Comparison of ENCODE assay signal across 1 cellular context in the genomic region with DNA sequence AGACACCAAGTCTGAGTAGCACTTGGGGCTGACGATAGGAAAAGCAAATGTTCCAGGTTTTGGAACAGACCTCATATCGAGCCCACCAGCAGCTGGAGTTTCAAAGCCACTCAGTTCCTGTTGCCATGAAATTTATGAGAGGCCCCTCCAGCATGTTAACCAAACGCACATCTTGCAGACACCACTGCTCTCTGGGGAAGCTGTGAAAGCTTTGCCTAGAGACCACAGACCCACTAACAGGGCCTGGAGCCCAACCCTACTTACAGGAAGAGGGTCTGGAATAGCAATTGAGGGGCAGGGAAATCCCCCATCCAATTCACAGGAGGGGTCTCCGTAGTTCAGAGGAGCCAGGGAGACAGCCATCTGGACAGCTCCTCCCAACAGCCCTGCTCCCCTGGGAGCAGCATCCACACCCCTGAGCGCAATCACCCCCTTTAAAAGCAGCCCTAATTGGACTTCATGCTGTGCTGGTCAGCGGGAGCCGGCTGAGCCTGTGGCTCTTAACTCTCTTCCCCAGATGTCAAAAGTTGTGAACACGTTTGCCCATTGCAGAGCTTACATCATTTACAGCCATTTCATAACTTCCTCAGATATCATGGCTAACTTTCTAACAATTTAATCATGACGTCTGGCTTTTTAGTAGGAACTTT.
TF ChIP-seq lines count a peak whose summit lies in the region.

No MANE protein-coding gene starts in this region.

TF ChIP-seq in GM23338, 12 proteins besides CTCF, POLR2A, EP300 and RAD21 (continued from another document):
- TF ChIP-seq, protein P1, sequence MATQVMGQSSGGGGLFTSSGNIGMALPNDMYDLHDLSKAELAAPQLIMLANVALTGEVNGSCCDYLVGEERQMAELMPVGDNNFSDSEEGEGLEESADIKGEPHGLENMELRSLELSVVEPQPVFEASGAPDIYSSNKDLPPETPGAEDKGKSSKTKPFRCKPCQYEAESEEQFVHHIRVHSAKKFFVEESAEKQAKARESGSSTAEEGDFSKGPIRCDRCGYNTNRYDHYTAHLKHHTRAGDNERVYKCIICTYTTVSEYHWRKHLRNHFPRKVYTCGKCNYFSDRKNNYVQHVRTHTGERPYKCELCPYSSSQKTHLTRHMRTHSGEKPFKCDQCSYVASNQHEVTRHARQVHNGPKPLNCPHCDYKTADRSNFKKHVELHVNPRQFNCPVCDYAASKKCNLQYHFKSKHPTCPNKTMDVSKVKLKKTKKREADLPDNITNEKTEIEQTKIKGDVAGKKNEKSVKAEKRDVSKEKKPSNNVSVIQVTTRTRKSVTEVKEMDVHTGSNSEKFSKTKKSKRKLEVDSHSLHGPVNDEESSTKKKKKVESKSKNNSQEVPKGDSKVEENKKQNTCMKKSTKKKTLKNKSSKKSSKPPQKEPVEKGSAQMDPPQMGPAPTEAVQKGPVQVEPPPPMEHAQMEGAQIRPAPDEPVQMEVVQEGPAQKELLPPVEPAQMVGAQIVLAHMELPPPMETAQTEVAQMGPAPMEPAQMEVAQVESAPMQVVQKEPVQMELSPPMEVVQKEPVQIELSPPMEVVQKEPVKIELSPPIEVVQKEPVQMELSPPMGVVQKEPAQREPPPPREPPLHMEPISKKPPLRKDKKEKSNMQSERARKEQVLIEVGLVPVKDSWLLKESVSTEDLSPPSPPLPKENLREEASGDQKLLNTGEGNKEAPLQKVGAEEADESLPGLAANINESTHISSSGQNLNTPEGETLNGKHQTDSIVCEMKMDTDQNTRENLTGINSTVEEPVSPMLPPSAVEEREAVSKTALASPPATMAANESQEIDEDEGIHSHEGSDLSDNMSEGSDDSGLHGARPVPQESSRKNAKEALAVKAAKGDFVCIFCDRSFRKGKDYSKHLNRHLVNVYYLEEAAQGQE (IDR thresholded peaks at IDR 0.05; ENCODE audit: unreplicated experiment) = no peak
- no peak for TF ChIP-seq EZH2phosphoT487 (IDR thresholded peaks at IDR 0.05; ENCODE audit: unreplicated experiment)
- no peak for TF ChIP-seq ZNF114 (CRISPR knock-in tag; IDR thresholded peaks at IDR 0.05)
- TF ChIP-seq, protein P2, sequence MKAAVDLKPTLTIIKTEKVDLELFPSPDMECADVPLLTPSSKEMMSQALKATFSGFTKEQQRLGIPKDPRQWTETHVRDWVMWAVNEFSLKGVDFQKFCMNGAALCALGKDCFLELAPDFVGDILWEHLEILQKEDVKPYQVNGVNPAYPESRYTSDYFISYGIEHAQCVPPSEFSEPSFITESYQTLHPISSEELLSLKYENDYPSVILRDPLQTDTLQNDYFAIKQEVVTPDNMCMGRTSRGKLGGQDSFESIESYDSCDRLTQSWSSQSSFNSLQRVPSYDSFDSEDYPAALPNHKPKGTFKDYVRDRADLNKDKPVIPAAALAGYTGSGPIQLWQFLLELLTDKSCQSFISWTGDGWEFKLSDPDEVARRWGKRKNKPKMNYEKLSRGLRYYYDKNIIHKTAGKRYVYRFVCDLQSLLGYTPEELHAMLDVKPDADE (IDR thresholded peaks at IDR 0.05) = no peak
- no peak for TF ChIP-seq ZNF331 (CRISPR knock-in tag; IDR thresholded peaks at IDR 0.05; ENCODE audit: low read depth)
- no peak for TF ChIP-seq CREB1 (CRISPR knock-in tag; IDR thresholded peaks at IDR 0.05; ENCODE audit: low read depth)
